Comparison of ENCODE assay signal across 8 cellular contexts in the genomic region with DNA sequence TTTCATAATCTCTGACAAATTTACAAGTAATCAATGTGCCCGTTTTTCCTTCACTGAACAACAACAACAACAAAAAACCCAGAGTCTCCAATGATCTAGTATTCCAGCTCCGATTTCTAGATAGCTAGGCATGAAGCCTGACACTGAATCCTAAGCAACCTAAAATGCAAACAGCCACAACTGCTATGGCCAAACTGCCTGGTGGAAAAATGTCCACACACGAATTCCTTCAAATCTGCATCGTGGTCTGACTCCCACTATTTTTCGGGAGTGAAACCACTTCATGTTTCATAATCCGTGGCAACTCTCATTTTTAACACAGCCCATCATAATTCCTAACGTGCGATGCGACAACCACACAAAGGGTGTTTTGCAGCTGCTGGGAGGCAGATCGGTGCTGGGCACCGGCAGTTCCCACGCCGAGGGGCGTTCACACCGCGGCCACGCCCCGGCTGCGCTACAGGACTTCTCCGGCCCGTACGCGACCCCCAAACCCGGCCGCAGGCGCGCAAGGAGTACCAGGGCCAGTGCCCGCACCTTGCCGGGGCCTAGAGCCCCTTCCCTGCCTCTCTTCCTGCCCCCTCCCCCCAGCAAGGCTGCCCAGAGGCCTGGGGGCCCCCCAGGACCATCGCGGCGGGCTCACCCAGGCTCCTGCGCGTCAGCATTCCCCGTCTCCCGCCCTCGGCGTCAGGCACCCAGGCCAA. TPM values are rescaled to one million over a fixed set of nuclear protein-coding genes. Genes with fewer than 3 reads are reported as not detected.
DNase-seq lines count a peak whose midpoint lies in the region; ATAC-seq and TF ChIP-seq lines count a peak whose summit lies in the region.

No MANE protein-coding gene starts in this region.

- ATAC-seq in GM18511 (IDR thresholded peaks at IDR 0.05; ENCODE audit: unreplicated experiment) (peak; percentile 60), HG02973 (IDR thresholded peaks at IDR 0.05; ENCODE audit: unreplicated experiment) (peak; percentile 25), mucosa of descending colon (peak; percentile 75)
- peak; percentile 52 for ATAC-seq in stimulated activated naive CD8-positive, alpha-beta T cell treated with anti-CD3 and anti-CD28 coated beads, Interleukin-15, amount 100 ng/mL, for 72 hours

- H3K9me3 ChIP-seq in mucosa of descending colon, result no peaks in the 10 kb centered on the region

- TF ChIP-seq CTCF in AG09319 (IDR thresholded peaks at IDR 0.05; ENCODE audit: low read depth, low read length), result no peak
- TF ChIP-seq CTCF in mucosa of descending colon (IDR thresholded peaks at IDR 0.05), result no peak

- H3K27ac Mint-ChIP-seq in stimulated activated naive CD8-positive, alpha-beta T cell treated with anti-CD3 and anti-CD28 coated beads, Interleukin-15, amount 100 ng/mL, for 72 hours, result peak overlapping the region; percentile 96 to 98

- DNase-seq in AG09319 (ENCODE audit: extremely low read depth, low read depth), result peak; percentile 34
- peak; percentile 36 for DNase-seq in NCI-H2171 treated with DMSO at 0.1 percent for 48 hours (lab: John Stamatoyannopoulos, UW)
- DNase-seq in activated CD8-positive, alpha-beta memory T cell treated with anti-CD3 and anti-CD28 coated beads, Interleukin-2, amount 50 U/mL, for 48 hours, result peak; percentile 73
- peak; percentile 67 to 73 for DNase-seq in erythroblast (lab: John Stamatoyannopoulos, UW)
- peak; percentile 62 to 75 (median 72) for DNase-seq in mucosa of descending colon
- peak in 1 of 2 donors; percentile 47 for DNase-seq in stimulated activated naive CD8-positive, alpha-beta T cell treated with anti-CD3 and anti-CD28 coated beads, Interleukin-15, amount 100 ng/mL, for 72 hours

- H3K36me3 ChIP-seq in mucosa of descending colon (ENCODE audit: low read depth), result no peaks in the 10 kb centered on the region

- no peak for TF ChIP-seq POLR2A in erythroblast (IDR thresholded peaks at IDR 0.05; ENCODE audit: low read length)

- peaks cover 23% of the 10 kb centered on the region for H3K4me1 Mint-ChIP-seq in stimulated activated naive CD8-positive, alpha-beta T cell treated with anti-CD3 and anti-CD28 coated beads, Interleukin-15, amount 100 ng/mL, for 72 hours

- H3K27me3 Mint-ChIP-seq in stimulated activated naive CD8-positive, alpha-beta T cell treated with anti-CD3 and anti-CD28 coated beads, Interleukin-15, amount 100 ng/mL, for 72 hours, result no peaks in the 10 kb centered on the region

- H3K4me3 Mint-ChIP-seq in stimulated activated naive CD8-positive, alpha-beta T cell treated with anti-CD3 and anti-CD28 coated beads, Interleukin-15, amount 100 ng/mL, for 72 hours, result peak overlapping the region; percentile 93 to 98

- peak overlapping the region; percentile 96 for H3K4me3 ChIP-seq in mucosa of descending colon

- H3K4me1 ChIP-seq in mucosa of descending colon (ENCODE audit: low read depth), result peaks cover 12% of the 10 kb centered on the region

- no peaks in the 10 kb centered on the region for H3K9me3 Mint-ChIP-seq in stimulated activated naive CD8-positive, alpha-beta T cell treated with anti-CD3 and anti-CD28 coated beads, Interleukin-15, amount 100 ng/mL, for 72 hours

- intact Hi-C loops in mucosa of descending colon (cut with DNase I, micrococcal nuclease), result no loop called here

RNA-seq across cellular contexts. Expression of a gene that starts 0.8 kb away (rescaled TPM):
- total RNA-seq in mucosa of descending colon, result 10 to 100 TPM; 20.5 to 28.3 (median 26.1) TPM

Comparison
In these comparisons a context has a peak if more than half of its experiments do, and no peak if none do; other contexts are left out.
1. ATAC-seq: peak in every context shown above with its lines; median percentile 75 in mucosa of descending colon; 60 in GM18511; 52 in stimulated activated naive CD8-positive, alpha-beta T cell treated with anti-CD3 and anti-CD28 coated beads, Interleukin-15, amount 100 ng/mL, for 72 hours; 25 in HG02973.